8 cellular contexts compared by ENCODE assay signal in genomic region chr20:62387993-62388635, GRCh38. TPM values are rescaled to one million over a fixed set of nuclear protein-coding genes. Genes with fewer than 3 reads are reported as not detected.
DNase-seq lines count a peak whose midpoint lies in the region; ATAC-seq and TF ChIP-seq lines count a peak whose summit lies in the region.

No MANE protein-coding gene starts in this region.

- H3K4me2 ChIP-seq in skeletal muscle satellite cell (ENCODE audit: low read length): peak overlapping the region; percentile 96

- ATAC-seq in WTC11 (no peak), GM18498 (IDR thresholded peaks at IDR 0.05; ENCODE audit: unreplicated experiment) (no peak), HG02938 (IDR thresholded peaks at IDR 0.05; ENCODE audit: unreplicated experiment) (no peak), HG03432 (IDR thresholded peaks at IDR 0.05; ENCODE audit: unreplicated experiment) (no peak)

- no peaks in the 10 kb centered on the region for H3K27me3 Mint-ChIP-seq in WTC11 (ENCODE audit: low read depth)

- DNase-seq in WTC11 (ENCODE audit: low spot score) (no peak), fibroblast of villous mesenchyme (ENCODE audit: low read depth) (no peak), SKM-1 treated with dmso at 0.1 percent for 144 hours (lab: John Stamatoyannopoulos, UW; ENCODE audit: unreplicated experiment) (no peak)

- POLR2A ChIA-PET in HEK293 (lab: Yijun Ruan, JAX) (interaction anchor here (1.1 to 2.1 kb wide), 4 partner anchors 14 to 38 kb away, joined by 3 to 9 read pairs (median 6); no protein-coding TSS in a partner anchor), WTC11 (lab: Charles Lee) (interaction anchor here (0.6 to 0.7 kb wide), 2 partner anchors 91 to 268 kb away, joined by 4 to 6 read pairs; no protein-coding TSS in a partner anchor)

- TF ChIP-seq CTCF in HEK293 (tag by site-specific recombination; IDR thresholded peaks at IDR 0.05): no peak
- TF ChIP-seq CTCF in WTC11 (IDR thresholded peaks at IDR 0.05): no peak
- TF ChIP-seq CTCF in fibroblast of villous mesenchyme (IDR thresholded peaks at IDR 0.05; ENCODE audit: insufficient read depth, low read depth, low read length): no peak

- H3K36me3 Mint-ChIP-seq in WTC11: peaks cover 21% of the 10 kb centered on the region

- no peaks in the 10 kb centered on the region for H3K9me3 Mint-ChIP-seq in WTC11

- H3K4me3 ChIP-seq in HEK293 (ENCODE audit: low read depth, low read length) (peak overlapping the region; percentile 93), fibroblast of villous mesenchyme (ENCODE audit: low read depth, low read length) (peak overlapping the region; percentile 97), skeletal muscle satellite cell (ENCODE audit: low read length) (peak overlapping the region; percentile 96)

- CTCF ChIA-PET in HEK293 (lab: Yijun Ruan, JAX) (interaction anchor here (0.6 to 1.5 kb wide), 5 partner anchors 21 to 200 kb away, joined by 3 read pairs; partner anchors contain the start of gene LAMA5), WTC11 (lab: Charles Lee) (no interaction called here)

- peak overlapping the region; percentile 99 for H3K9ac ChIP-seq in skeletal muscle satellite cell (ENCODE audit: low read depth, low read length)

- H3K27ac ChIP-seq in HEK293 (ENCODE audit: extremely low read depth, low read depth, low read length): peak overlapping the region; percentile 72; the same call in 1 of the 2 replicates

- H3K9me3 ChIP-seq in HEK293 (ENCODE audit: control insufficient read depth, insufficient read depth, low read depth, low read length) (no peaks in the 10 kb centered on the region), skeletal muscle satellite cell (replicated peaks; ENCODE audit: low read length) (no peaks in the 10 kb centered on the region)

- H3K27me3 ChIP-seq in skeletal muscle satellite cell (ENCODE audit: control insufficient read depth, insufficient read depth, low read length): no peaks in the 10 kb centered on the region

- peaks cover 9 to 58% of the 10 kb centered on the region in 2 experiments for H3K36me3 ChIP-seq in HEK293 (ENCODE audit: control insufficient read depth in 2 of 2, insufficient read depth in 1 of 2, low read length in 2 of 2)
- H3K36me3 ChIP-seq in skeletal muscle satellite cell (ENCODE audit: insufficient read depth, low read length): peaks cover 40% of the 10 kb centered on the region

- H3K4me1 ChIP-seq in HEK293 (ENCODE audit: control insufficient read depth, insufficient read depth, low read length) (peaks cover 5% of the 10 kb centered on the region; the same call in 1 of the 2 replicates), skeletal muscle satellite cell (ENCODE audit: control insufficient read depth, insufficient read depth, low read length) (peaks cover 19% of the 10 kb centered on the region)

- H3K4me3 Mint-ChIP-seq in WTC11: peak overlapping the region; percentile 89

- peaks cover 30% of the 10 kb centered on the region for H3K4me1 Mint-ChIP-seq in WTC11

- peak overlapping the region; percentile 75 for H3K27ac Mint-ChIP-seq in WTC11

TF ChIP-seq in HEK293, 187 proteins besides CTCF, POLR2A, EP300 and RAD21:
- no peak for TF ChIP-seq ZNF747 (tag by site-specific recombination; IDR thresholded peaks at IDR 0.05)
- TF ChIP-seq ZNF785 (tag by site-specific recombination; IDR thresholded peaks at IDR 0.05): no peak
- peak; percentile 84 for TF ChIP-seq ZNF341 (tag by site-specific recombination; IDR thresholded peaks at IDR 0.05; ENCODE audit: low read depth)
- TF ChIP-seq PRDM10 (tag by site-specific recombination; IDR thresholded peaks at IDR 0.05): no peak
- 0 out of 2 replicates have a peak, but pooled peaks have one; percentile 39 for TF ChIP-seq ZIC2 (tag by site-specific recombination; IDR thresholded peaks at IDR 0.05)

TF ChIP-seq in WTC11, 78 proteins besides CTCF, POLR2A, EP300 and RAD21:
- TF ChIP-seq NR3C1 (CRISPR knock-in tag; conservative IDR thresholded peaks at IDR 0.05; ENCODE audit: low read depth) (no peak), FOXJ3 (CRISPR knock-in tag; IDR thresholded peaks at IDR 0.05; ENCODE audit: borderline replicate concordance) (no peak), ZNF219 (CRISPR knock-in tag; IDR thresholded peaks at IDR 0.05; ENCODE audit: borderline replicate concordance) (no peak), JAZF1 (CRISPR knock-in tag; IDR thresholded peaks at IDR 0.05) (no peak), SMAD3 (CRISPR knock-in tag; IDR thresholded peaks at IDR 0.05; ENCODE audit: borderline replicate concordance) (no peak), ELF4 (CRISPR knock-in tag; IDR thresholded peaks at IDR 0.05; ENCODE audit: low read depth) (no peak), SMAD4 (CRISPR knock-in tag; IDR thresholded peaks at IDR 0.05) (no peak), ZNF416 (CRISPR knock-in tag; IDR thresholded peaks at IDR 0.05) (no peak), MXD4 (CRISPR knock-in tag; IDR thresholded peaks at IDR 0.05; ENCODE audit: borderline replicate concordance) (no peak), CDX4 (CRISPR knock-in tag; IDR thresholded peaks at IDR 0.05; ENCODE audit: borderline replicate concordance) (no peak)
TF ChIP-seq in WTC11: peak in this region for 0.

RNA-seq across cellular contexts. Expression of gene RPS21, which starts 1.2 kb away (rescaled TPM):
- 2,016 to 2,119 TPM (median 2,047 TPM) in 3 replicates for total RNA-seq in WTC11 (2021)
- total RNA-seq in fibroblast of villous mesenchyme: 357 and 457 TPM in 2 replicates
- total RNA-seq in skeletal muscle satellite cell (2012; rRNA removed): 598 and 965 TPM in 2 replicates

RNA-seq across cellular contexts. Expression of gene CABLES2, which starts 19.0 kb away (rescaled TPM):
- total RNA-seq in WTC11 (2021) (7.5 to 10.6 TPM (median 9.2 TPM) in 3 replicates), fibroblast of villous mesenchyme (1.7 and 1.9 TPM in 2 replicates)
- total RNA-seq in skeletal muscle satellite cell (2012; rRNA removed): 0.87 and 1.0 TPM in 2 replicates

RNA-seq across cellular contexts. Expression of gene LAMA5, which starts 21.0 kb away (rescaled TPM):
- total RNA-seq in WTC11 (2021): 298 to 329 TPM (median 323 TPM) in 3 replicates
- total RNA-seq in fibroblast of villous mesenchyme: 35.1 and 55.3 TPM in 2 replicates
- 24.3 and 43.7 TPM in 2 replicates for total RNA-seq in skeletal muscle satellite cell (2012; rRNA removed)

RNA-seq across cellular contexts. Expression of gene RBBP8NL, which starts 39.2 kb away (rescaled TPM):
- total RNA-seq in WTC11 (2021): 0.99 to 1.5 TPM (median 1.4 TPM) in 3 replicates
- total RNA-seq in fibroblast of villous mesenchyme: not detected in 2 replicates
- not detected in 2 replicates for total RNA-seq in skeletal muscle satellite cell (2012; rRNA removed)
